Comparison of ENCODE assay signal across 16 cellular contexts in genomic region chr9:87554177-87554940, GRCh38. TPM values are rescaled to one million over a fixed set of nuclear protein-coding genes. Genes with fewer than 3 reads are reported as not detected.
DNase-seq lines count a peak whose midpoint lies in the region; TF ChIP-seq lines count a peak whose summit lies in the region.
"Had no signal": no experiment of that assay in that cellular context is flagged by ENCODE, and none has a peak within 500 bp of the region (broad histone marks: within the 10 kb centered on the region; RNA-seq: fewer than 3 reads in every experiment).

No MANE protein-coding gene starts in this region.

- H3K4me3 ChIP-seq in right atrium auricular region (no peak overlapping the region), sigmoid colon (no peak overlapping the region)

- H3K27ac Mint-ChIP-seq in CD14-positive monocyte: peak overlapping the region; percentile 93 to 98 (median 96)
- H3K27ac Mint-ChIP-seq: activated naive CD8-positive, alpha-beta T cell treated with anti-CD3 and anti-CD28 coated beads, Interleukin-2, amount 10 ng/mL, durations not matched to agents 7 days and 5 days; T-helper 2 cell treated with Interferon-gamma antibody and Interleukin-4, amounts not matched to agents 5 μg/mL and 100 μg/mL, for 36 hours had no signal

- no peak for TF ChIP-seq POLR2A in sigmoid colon (IDR thresholded peaks at IDR 0.05)

- H3K4me1 ChIP-seq in right atrium auricular region: peaks cover 0 to 14% of the 10 kb centered on the region in 2 donors
- H3K4me1 ChIP-seq in sigmoid colon: peaks cover 0 to 95% (median 82%) of the 10 kb centered on the region in 4 donors

- H3K36me3 Mint-ChIP-seq in CD14-positive monocyte: peaks cover 16 to 28% of the 10 kb centered on the region in 2 donors
- H3K36me3 Mint-ChIP-seq: activated naive CD8-positive, alpha-beta T cell treated with anti-CD3 and anti-CD28 coated beads, Interleukin-2, amount 10 ng/mL, durations not matched to agents 7 days and 5 days had no signal

- H3K36me3 ChIP-seq in right atrium auricular region (no peaks in the 10 kb centered on the region), sigmoid colon (no peaks in the 10 kb centered on the region)

- H3K27me3 ChIP-seq in right atrium auricular region (no peaks in the 10 kb centered on the region), sigmoid colon (no peaks in the 10 kb centered on the region)

- intact Hi-C loops in CD14-positive monocyte (cut with micrococcal nuclease) (loop anchor here (10.0 kb wide), 4 partner anchors 50 to 220 kb away; no protein-coding TSS in a partner anchor), sigmoid colon (cut with DNase I) (loop anchor here (5.0 kb wide), 1 partner anchor 37 kb away; no protein-coding TSS in a partner anchor)

- 77 to 86% methylated on average over 11 of the region's 11 CpGs for WGBS in sigmoid colon, 2 donors

- no peak for TF ChIP-seq EP300 in sigmoid colon (IDR thresholded peaks at IDR 0.05)

- peaks cover 48% of the 10 kb centered on the region for H3K4me1 Mint-ChIP-seq in CD14-positive monocyte
- H3K4me1 Mint-ChIP-seq: activated naive CD8-positive, alpha-beta T cell treated with anti-CD3 and anti-CD28 coated beads, Interleukin-2, amount 10 ng/mL, durations not matched to agents 7 days and 5 days had no signal

- peak overlapping the region; percentile 8 to 48 for H3K27ac ChIP-seq in right atrium auricular region
- peak overlapping the region; percentile 54 to 81 (median 72) for H3K27ac ChIP-seq in sigmoid colon

- H3K9me3 Mint-ChIP-seq in CD14-positive monocyte: peaks cover 0 to 2% (median 0%) of the 10 kb centered on the region in 7 donors
- H3K9me3 Mint-ChIP-seq: activated naive CD8-positive, alpha-beta T cell treated with anti-CD3 and anti-CD28 coated beads, Interleukin-2, amount 10 ng/mL, durations not matched to agents 7 days and 5 days; T-helper 2 cell treated with Interferon-gamma antibody and Interleukin-4, amounts not matched to agents 5 μg/mL and 100 μg/mL, for 36 hours had no signal

- peaks cover 0 to 5% (median 1%) of the 10 kb centered on the region in 3 donors for H3K27me3 Mint-ChIP-seq in CD14-positive monocyte (ENCODE audit: low read depth in 3 of 3)

- peak overlapping the region; percentile 20 to 64 for H3K4me3 Mint-ChIP-seq in CD14-positive monocyte
- H3K4me3 Mint-ChIP-seq: activated naive CD8-positive, alpha-beta T cell treated with anti-CD3 and anti-CD28 coated beads, Interleukin-2, amount 10 ng/mL, durations not matched to agents 7 days and 5 days; T-helper 2 cell treated with Interferon-gamma antibody and Interleukin-4, amounts not matched to agents 5 μg/mL and 100 μg/mL, for 36 hours had no signal

- H3K9me3 ChIP-seq in right atrium auricular region (no peaks in the 10 kb centered on the region), sigmoid colon (no peaks in the 10 kb centered on the region)

- DNase-seq in CD14-positive monocyte (ENCODE audit: low spot score): no peak
- DNase-seq in SK-N-DZ (ENCODE audit: low spot score): peak; percentile 37
- no peak for DNase-seq in right atrium auricular region (ENCODE audit: low spot score)
- DNase-seq in sigmoid colon: no peak
- no peak for DNase-seq in SHP77 treated with DMSO at 0.1 percent for 48 hours (lab: John Stamatoyannopoulos, UW)
- no peak for DNase-seq in KG1 (lab: John Stamatoyannopoulos, UW)
- DNase-seq in NCI-H526 treated with DMSO at 0.1 percent for 48 hours (lab: John Stamatoyannopoulos, UW): no peak
- no peak for DNase-seq in activated CD8-positive, alpha-beta memory T cell treated with anti-CD3 and anti-CD28 coated beads, Interleukin-2, amount 50 U/mL, for 4 hours
- DNase-seq: activated CD4-positive, alpha-beta T cell treated with anti-CD3 and anti-CD28 coated beads for 1 hour; activated naive CD8-positive, alpha-beta T cell treated with anti-CD3 and anti-CD28 coated beads, Interleukin-2, amount 10 ng/mL, durations not matched to agents 7 days and 5 days; central memory CD4-positive, alpha-beta T cell; NCI-H1694 treated with DMSO at 0.1 percent for 48 hours; NCI-H774; retina; stimulated activated CD4-positive, alpha-beta T cell treated with anti-CD3 and anti-CD28 coated beads, Interleukin-4, amount 100 ng/mL, for 1 hour had no signal

- TF ChIP-seq CTCF in CD14-positive monocyte (IDR thresholded peaks at IDR 0.05) (no peak), right atrium auricular region (IDR thresholded peaks at IDR 0.05) (no peak), sigmoid colon (IDR thresholded peaks at IDR 0.05) (no peak)

RNA-seq across cellular contexts. Expression of gene DAPK1, which starts 56.7 kb away (rescaled TPM):
- polyA plus RNA-seq in CD14-positive monocyte (10 to 100 TPM; 24.1 to 44.4 TPM), sigmoid colon (1 to 10 TPM; 4.8 to 7.1 (median 5.5) TPM)
- 15.1 and 18.1 TPM in 2 replicates for polyA plus RNA-seq in SK-N-DZ (2014; cell fraction: cytosol; rRNA removed)
- polyA plus RNA-seq in SK-N-DZ (2014; cell fraction: nucleus; rRNA removed): 17.5 and 31.7 TPM in 2 replicates
- total RNA-seq in right atrium auricular region (10 to 100 TPM; 10.1 to 23.0 TPM), sigmoid colon (10 to 100 TPM; 78.1 to 92.5 (median 84.4) TPM)
